ENCODE assay signal across 1 cellular context in the genomic region with DNA sequence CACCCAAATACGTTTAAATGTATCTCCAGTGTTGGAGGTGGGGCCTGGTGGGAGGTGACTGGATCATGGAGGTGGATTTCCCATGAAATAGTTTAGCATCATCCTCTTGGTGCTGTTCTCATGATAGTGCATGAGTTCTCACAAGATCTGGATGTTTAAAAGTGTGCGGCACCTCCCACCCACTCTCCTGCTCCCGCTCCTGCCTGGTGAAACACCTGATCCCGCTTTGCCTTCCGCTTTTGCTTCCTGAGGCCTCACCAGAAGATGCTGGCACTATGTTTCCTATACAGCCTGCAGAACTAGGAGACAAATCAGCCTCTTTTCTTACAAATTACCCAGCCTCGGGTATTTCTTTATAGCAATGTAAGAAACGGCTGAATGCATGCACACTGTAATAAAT.
TF ChIP-seq lines count a peak whose summit lies in the region.

No MANE protein-coding gene starts in this region.

TF ChIP-seq in WTC11, 78 proteins besides CTCF, POLR2A, EP300 and RAD21 (continued from another document):
- no peak for TF ChIP-seq ZNF121 (CRISPR knock-in tag; IDR thresholded peaks at IDR 0.05)
- TF ChIP-seq, protein P1, sequence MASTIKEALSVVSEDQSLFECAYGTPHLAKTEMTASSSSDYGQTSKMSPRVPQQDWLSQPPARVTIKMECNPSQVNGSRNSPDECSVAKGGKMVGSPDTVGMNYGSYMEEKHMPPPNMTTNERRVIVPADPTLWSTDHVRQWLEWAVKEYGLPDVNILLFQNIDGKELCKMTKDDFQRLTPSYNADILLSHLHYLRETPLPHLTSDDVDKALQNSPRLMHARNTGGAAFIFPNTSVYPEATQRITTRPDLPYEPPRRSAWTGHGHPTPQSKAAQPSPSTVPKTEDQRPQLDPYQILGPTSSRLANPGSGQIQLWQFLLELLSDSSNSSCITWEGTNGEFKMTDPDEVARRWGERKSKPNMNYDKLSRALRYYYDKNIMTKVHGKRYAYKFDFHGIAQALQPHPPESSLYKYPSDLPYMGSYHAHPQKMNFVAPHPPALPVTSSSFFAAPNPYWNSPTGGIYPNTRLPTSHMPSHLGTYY (CRISPR knock-in tag; IDR thresholded peaks at IDR 0.05) = no peak
- TF ChIP-seq AFF4 (CRISPR knock-in tag; IDR thresholded peaks at IDR 0.05; ENCODE audit: borderline replicate concordance) = no peak
